Comparison of ENCODE assay signal across 8 cellular contexts in the genomic region with DNA sequence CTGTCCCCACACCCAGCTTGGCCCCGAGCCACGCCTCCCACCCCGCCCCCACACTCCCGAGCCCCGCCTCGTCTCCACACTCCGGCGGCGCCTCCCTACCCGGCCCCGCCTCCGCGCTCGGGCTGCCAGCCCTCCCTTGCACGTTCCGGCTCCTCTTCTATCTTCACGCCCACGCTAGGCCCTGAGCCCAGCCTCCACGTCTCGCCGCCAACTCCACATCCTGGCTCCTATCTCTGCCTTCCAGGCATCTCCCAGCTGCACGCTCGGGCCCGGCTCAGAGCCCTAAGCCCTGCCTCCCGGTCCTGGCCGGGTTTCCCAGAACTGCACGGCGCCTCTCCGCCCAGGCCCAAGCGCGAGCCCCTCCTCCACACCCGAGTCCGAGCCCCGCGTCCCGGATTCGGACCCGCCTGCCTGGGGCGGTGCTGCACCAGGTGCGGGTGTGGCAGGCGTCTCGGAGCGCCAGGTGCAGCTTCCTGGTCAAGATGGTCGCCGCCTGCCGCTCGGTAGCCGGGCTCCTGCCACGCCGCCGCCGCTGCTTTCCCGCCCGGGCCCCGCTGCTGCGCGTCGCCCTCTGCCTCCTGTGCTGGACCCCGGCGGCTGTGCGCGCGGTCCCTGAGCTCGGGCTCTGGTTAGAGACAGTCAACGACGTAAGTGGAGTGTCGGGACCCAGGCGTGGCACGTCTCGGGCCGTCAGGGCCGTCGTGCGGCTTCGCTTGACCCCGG. TPM values are rescaled to one million over a fixed set of nuclear protein-coding genes. Genes with fewer than 3 reads are reported as not detected.
A peak's percentile ranks its signal among the peaks of the same experiment; 100 is the strongest.
DNase-seq lines count a peak whose midpoint lies in the region; ATAC-seq and TF ChIP-seq lines count a peak whose summit lies in the region.

A gene with protein sequence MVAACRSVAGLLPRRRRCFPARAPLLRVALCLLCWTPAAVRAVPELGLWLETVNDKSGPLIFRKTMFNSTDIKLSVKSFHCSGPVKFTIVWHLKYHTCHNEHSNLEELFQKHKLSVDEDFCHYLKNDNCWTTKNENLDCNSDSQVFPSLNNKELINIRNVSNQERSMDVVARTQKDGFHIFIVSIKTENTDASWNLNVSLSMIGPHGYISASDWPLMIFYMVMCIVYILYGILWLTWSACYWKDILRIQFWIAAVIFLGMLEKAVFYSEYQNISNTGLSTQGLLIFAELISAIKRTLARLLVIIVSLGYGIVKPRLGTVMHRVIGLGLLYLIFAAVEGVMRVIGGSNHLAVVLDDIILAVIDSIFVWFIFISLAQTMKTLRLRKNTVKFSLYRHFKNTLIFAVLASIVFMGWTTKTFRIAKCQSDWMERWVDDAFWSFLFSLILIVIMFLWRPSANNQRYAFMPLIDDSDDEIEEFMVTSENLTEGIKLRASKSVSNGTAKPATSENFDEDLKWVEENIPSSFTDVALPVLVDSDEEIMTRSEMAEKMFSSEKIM (plus strand): TSS at position 160 of the 723 bp plus-strand sequence. CDS start 323 bp downstream, at position 483.

- H3F3A ChIP-seq in GM23248 (ENCODE audit: insufficient read depth): peaks cover 23% of the 10 kb centered on the region

- peaks cover 21 to 34% of the 10 kb centered on the region in 2 donors for H3K4me1 Mint-ChIP-seq in natural killer cell treated with Interleukin-12 subunit alpha and Interleukin-12 subunit beta and Interleukin-15 and Interleukin-18, amount 100 ng/mL, for 72 hours (ENCODE audit: low read depth in 2 of 2)
- H3K4me1 Mint-ChIP-seq in stimulated activated naive CD8-positive, alpha-beta T cell treated with anti-CD3 and anti-CD28 coated beads, Interleukin-15, amount 100 ng/mL, for 72 hours: peaks cover 42% of the 10 kb centered on the region

- ATAC-seq in natural killer cell treated with Interleukin-12 subunit alpha and Interleukin-12 subunit beta and Interleukin-15 and Interleukin-18, amount 100 ng/mL, for 72 hours: peak; percentile 0 to 7
- ATAC-seq in stimulated activated naive CD8-positive, alpha-beta T cell treated with anti-CD3 and anti-CD28 coated beads, Interleukin-15, amount 100 ng/mL, for 72 hours: peak; percentile 74

- H3K9me3 Mint-ChIP-seq in natural killer cell treated with Interleukin-12 subunit alpha and Interleukin-12 subunit beta and Interleukin-15 and Interleukin-18, amount 100 ng/mL, for 72 hours: no peaks in the 10 kb centered on the region
- no peaks in the 10 kb centered on the region for H3K9me3 Mint-ChIP-seq in stimulated activated naive CD8-positive, alpha-beta T cell treated with anti-CD3 and anti-CD28 coated beads, Interleukin-15, amount 100 ng/mL, for 72 hours

- H4K20me1 ChIP-seq in GM23248 (ENCODE audit: insufficient read depth): no peaks in the 10 kb centered on the region

- no peaks in the 10 kb centered on the region for H3K27me3 ChIP-seq in GM23248 (replicated peaks; ENCODE audit: insufficient read depth)

- H3K27me3 Mint-ChIP-seq in natural killer cell treated with Interleukin-12 subunit alpha and Interleukin-12 subunit beta and Interleukin-15 and Interleukin-18, amount 100 ng/mL, for 72 hours: no peaks in the 10 kb centered on the region
- H3K27me3 Mint-ChIP-seq in stimulated activated naive CD8-positive, alpha-beta T cell treated with anti-CD3 and anti-CD28 coated beads, Interleukin-15, amount 100 ng/mL, for 72 hours: no peaks in the 10 kb centered on the region

- peaks cover 49% of the 10 kb centered on the region for H3K79me2 ChIP-seq in GM23248 (ENCODE audit: insufficient read depth)

- peak within 1 kb of the TSS; percentile 70 for H2AFZ ChIP-seq in GM23248

- TF ChIP-seq CTCF in fibroblast of mammary gland (conservative IDR thresholded peaks at IDR 0.05; ENCODE audit: control insufficient read depth, insufficient read depth, low read depth, low read length): no peak

- in situ Hi-C loops in GM23248 (cut with MboI): no loop called here

- H3K27ac Mint-ChIP-seq in natural killer cell treated with Interleukin-12 subunit alpha and Interleukin-12 subunit beta and Interleukin-15 and Interleukin-18, amount 100 ng/mL, for 72 hours: peak within 1 kb of the TSS; percentile 85 to 88
- peak within 1 kb of the TSS; percentile 92 to 97 for H3K27ac Mint-ChIP-seq in stimulated activated naive CD8-positive, alpha-beta T cell treated with anti-CD3 and anti-CD28 coated beads, Interleukin-15, amount 100 ng/mL, for 72 hours

- H3K4me3 Mint-ChIP-seq in natural killer cell treated with Interleukin-12 subunit alpha and Interleukin-12 subunit beta and Interleukin-15 and Interleukin-18, amount 100 ng/mL, for 72 hours: peak within 1 kb of the TSS; percentile 94
- H3K4me3 Mint-ChIP-seq in stimulated activated naive CD8-positive, alpha-beta T cell treated with anti-CD3 and anti-CD28 coated beads, Interleukin-15, amount 100 ng/mL, for 72 hours: peak within 1 kb of the TSS; percentile 95 to 96

- peak within 1 kb of the TSS; percentile 92 for H3K4me2 ChIP-seq in GM23248 (ENCODE audit: unreplicated experiment)

- peaks cover 5% of the 10 kb centered on the region for H3K36me3 Mint-ChIP-seq in natural killer cell treated with Interleukin-12 subunit alpha and Interleukin-12 subunit beta and Interleukin-15 and Interleukin-18, amount 100 ng/mL, for 72 hours

- WGBS in GM23248 (ENCODE audit: low coverage in 1 of 2, low lambda C conversion rate in 2 of 2, missing lambda C conversion rate in 2 of 2), 2 experiments: 0% methylated on average over 34 to 62 of the region's 76 CpGs

- H3K4me3 ChIP-seq in GM23248: peak within 1 kb of the TSS; percentile 86
- peak within 1 kb of the TSS; percentile 85 for H3K4me3 ChIP-seq in fibroblast of mammary gland (ENCODE audit: control insufficient read depth, low read depth, low read length)

- H3K4me1 ChIP-seq in GM23248 (ENCODE audit: insufficient read depth): peaks cover 20% of the 10 kb centered on the region

- H3K9me3 ChIP-seq in GM23248 (ENCODE audit: low read depth): no peaks in the 10 kb centered on the region

- DNase-seq in Daoy (ENCODE audit: low read depth) (peak; percentile 98), GM23248 (peak; percentile 99), Kasumi-1 (lab: John Stamatoyannopoulos, UW) (peak; percentile 93 to 94), RKO (ENCODE audit: low spot score) (peak; percentile 97), fibroblast of mammary gland (ENCODE audit: low read depth) (peak; percentile 98)
- peak; percentile 96 for DNase-seq in activated T-helper 1 cell treated with anti-CD3 and anti-CD28 coated beads, Interleukin-2, amount 50 U/mL, for 16 hours (ENCODE audit: low read depth in 1 of 2, low spot score in 1 of 2)
- DNase-seq in natural killer cell treated with Interleukin-12 subunit alpha and Interleukin-12 subunit beta and Interleukin-15 and Interleukin-18, amount 100 ng/mL, for 72 hours (ENCODE audit: low spot score): peak; percentile 98
- peak; percentile 96 to 99 for DNase-seq in stimulated activated naive CD8-positive, alpha-beta T cell treated with anti-CD3 and anti-CD28 coated beads, Interleukin-15, amount 100 ng/mL, for 72 hours

- H3K27ac ChIP-seq in GM23248: peak within 1 kb of the TSS; percentile 92

- H3K9ac ChIP-seq in GM23248: peak within 1 kb of the TSS; percentile 94

- H3K36me3 ChIP-seq in GM23248 (ENCODE audit: low read depth): no peaks in the 10 kb centered on the region

- no peaks in the 10 kb centered on the region for H3K9me2 ChIP-seq in GM23248 (ENCODE audit: insufficient read depth)

RNA-seq across cellular contexts. Expression of the gene that starts here (rescaled TPM):
- total RNA-seq in Daoy (2014; rRNA removed; shearing (Covaris generic)): 13.7 and 14.1 TPM in 2 replicates
- total RNA-seq in GM23248 (2014; rRNA removed; shearing (Covaris generic)): 42.4 and 46.9 TPM in 2 replicates
- 27.8 and 32.1 TPM in 2 replicates for polyA plus RNA-seq in GM23248 (2016; fragmentation: Nextera tagmentation; extraction: Ambion mirVana)
- total RNA-seq in natural killer cell treated with Interleukin-12 subunit alpha and Interleukin-12 subunit beta and Interleukin-15 and Interleukin-18, amount 100 ng/mL, for 72 hours: 10 to 100 TPM in 1 of 2 donors, 1 to 10 TPM in 1; 8.0 to 13.2 TPM

Comparison
In these comparisons a context has a peak if more than half of its experiments do, and no peak if none do; other contexts are left out.
1. Peak in every context shown above with its lines: DNase-seq, ATAC-seq, H3K4me3 ChIP-seq and H3K27ac ChIP-seq.